In the genomic region with DNA sequence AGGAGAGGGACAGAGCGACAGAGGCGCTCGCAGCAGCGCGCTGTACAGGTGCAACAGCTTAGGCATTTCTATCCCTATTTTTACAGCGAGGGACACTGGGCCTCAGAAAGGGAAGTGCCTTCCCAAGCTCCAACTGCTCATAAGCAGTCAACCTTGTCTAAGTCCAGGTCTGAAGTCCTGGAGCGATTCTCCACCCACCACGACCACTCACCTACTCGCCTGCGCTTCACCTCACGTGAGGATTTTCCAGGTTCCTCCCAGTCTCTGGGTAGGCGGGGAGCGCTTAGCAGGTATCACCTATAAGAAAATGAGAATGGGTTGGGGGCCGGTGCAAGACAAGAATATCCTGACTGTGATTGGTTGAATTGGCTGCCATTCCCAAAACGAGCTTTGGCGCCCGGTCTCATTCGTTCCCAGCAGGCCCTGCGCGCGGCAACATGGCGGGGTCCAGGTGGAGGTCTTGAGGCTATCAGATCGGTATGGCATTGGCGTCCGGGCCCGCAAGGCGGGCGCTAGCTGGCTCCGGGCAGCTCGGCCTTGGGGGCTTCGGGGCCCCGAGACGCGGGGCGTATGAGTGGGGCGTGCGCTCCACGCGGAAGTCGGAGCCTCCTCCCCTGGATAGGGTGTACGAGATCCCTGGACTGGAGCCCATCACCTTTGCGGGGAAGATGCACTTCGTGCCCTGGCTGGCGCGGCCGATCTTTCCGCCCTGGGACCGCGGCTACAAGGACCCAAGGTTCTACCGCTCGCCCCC, we compare ENCODE assay signal across 1 cellular context.
A peak's percentile ranks its signal among the peaks of the same experiment; 100 is the strongest.
TF ChIP-seq lines count a peak whose summit lies in the region.

A gene with protein sequence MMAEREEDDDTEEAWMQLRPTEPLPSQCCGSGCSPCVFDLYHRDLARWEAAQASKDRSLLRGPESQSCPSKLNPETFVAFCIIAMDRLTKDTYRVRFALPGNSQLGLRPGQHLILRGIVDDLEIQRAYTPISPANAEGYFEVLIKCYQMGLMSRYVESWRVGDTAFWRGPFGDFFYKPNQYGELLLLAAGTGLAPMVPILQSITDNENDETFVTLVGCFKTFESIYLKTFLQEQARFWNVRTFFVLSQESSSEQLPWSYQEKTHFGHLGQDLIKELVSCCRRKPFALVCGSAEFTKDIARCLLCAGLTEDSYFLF (minus strand): TSS at position 266 of the 754 bp plus-strand sequence. CDS start 4,414 bp downstream, outside the sequence.
TSS of gene MRPL37 (plus strand) at position 403 of the 754 bp plus-strand sequence. CDS start at position 480, 77 bp downstream.

TF ChIP-seq in K562, 482 proteins besides CTCF, POLR2A, EP300 and RAD21 (continued from another document and continues in another):
- TF ChIP-seq, protein P1, sequence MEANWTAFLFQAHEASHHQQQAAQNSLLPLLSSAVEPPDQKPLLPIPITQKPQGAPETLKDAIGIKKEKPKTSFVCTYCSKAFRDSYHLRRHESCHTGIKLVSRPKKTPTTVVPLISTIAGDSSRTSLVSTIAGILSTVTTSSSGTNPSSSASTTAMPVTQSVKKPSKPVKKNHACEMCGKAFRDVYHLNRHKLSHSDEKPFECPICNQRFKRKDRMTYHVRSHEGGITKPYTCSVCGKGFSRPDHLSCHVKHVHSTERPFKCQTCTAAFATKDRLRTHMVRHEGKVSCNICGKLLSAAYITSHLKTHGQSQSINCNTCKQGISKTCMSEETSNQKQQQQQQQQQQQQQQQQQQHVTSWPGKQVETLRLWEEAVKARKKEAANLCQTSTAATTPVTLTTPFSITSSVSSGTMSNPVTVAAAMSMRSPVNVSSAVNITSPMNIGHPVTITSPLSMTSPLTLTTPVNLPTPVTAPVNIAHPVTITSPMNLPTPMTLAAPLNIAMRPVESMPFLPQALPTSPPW (CRISPR knock-in tag; IDR thresholded peaks at IDR 0.05): peak; percentile 35; the same call in 1 of the 2 replicates
- TF ChIP-seq ZNF551 (CRISPR knock-in tag; IDR thresholded peaks at IDR 0.05) (no peak), BCL6 (CRISPR knock-in tag; IDR thresholded peaks at IDR 0.05) (no peak), GABPA (tag; conservative IDR thresholded peaks at IDR 0.05; ENCODE audit: low read depth) (0 out of 2 replicates have a peak, but pooled peaks have one; percentile 24), HCFC1 (IDR thresholded peaks at IDR 0.05; ENCODE audit: low read depth, low read length) (peak; percentile 65), MCM7 (IDR thresholded peaks at IDR 0.05) (no peak), ARHGAP35 (IDR thresholded peaks at IDR 0.05; ENCODE audit: partially characterized antibody) (no peak), ASH1L (IDR thresholded peaks at IDR 0.05; ENCODE audit: borderline replicate concordance, low read depth, partially characterized antibody) (peak; percentile 84), MTA3 (IDR thresholded peaks at IDR 0.05; ENCODE audit: borderline replicate concordance) (peak; percentile 54; the same call in 1 of the 2 replicates), SMARCE1 (IDR thresholded peaks at IDR 0.05) (peak; percentile 53; the same call in 1 of the 2 replicates), TCF3 (CRISPR knock-in tag; IDR thresholded peaks at IDR 0.05) (no peak), HOXB6 (CRISPR knock-in tag; IDR thresholded peaks at IDR 0.05; ENCODE audit: borderline replicate concordance) (no peak), FOXM1 (IDR thresholded peaks at IDR 0.05; ENCODE audit: low read depth) (no peak), FOXM1 (CRISPR knock-in tag; IDR thresholded peaks at IDR 0.05; ENCODE audit: low read depth) (0 out of 2 replicates have a peak, but pooled peaks have one; percentile 78), KLF6 (CRISPR knock-in tag; IDR thresholded peaks at IDR 0.05; ENCODE audit: borderline replicate concordance) (no peak), PHB (CRISPR knock-in tag; IDR thresholded peaks at IDR 0.05) (peak; percentile 69; the same call in 1 of the 2 replicates), PURB (CRISPR knock-in tag; IDR thresholded peaks at IDR 0.05; ENCODE audit: low read depth) (no peak), MECOM (CRISPR knock-in tag; IDR thresholded peaks at IDR 0.05) (no peak), GABPB2 (CRISPR knock-in tag; conservative IDR thresholded peaks at IDR 0.05) (no peak), MXI1 (IDR thresholded peaks at IDR 0.05; ENCODE audit: low read depth, low read length) (peak; percentile 35; the same call in 1 of the 2 replicates), PTTG1 (tag; IDR thresholded peaks at IDR 0.05; ENCODE audit: low read depth) (no peak), MCM2 (IDR thresholded peaks at IDR 0.05; ENCODE audit: low read depth) (no peak), FOXJ3 (CRISPR knock-in tag; IDR thresholded peaks at IDR 0.05) (no peak), RBFOX2 (IDR thresholded peaks at IDR 0.05; ENCODE audit: low read depth, low read length) (peak; percentile 97), FOXJ2 (tag; IDR thresholded peaks at IDR 0.05) (no peak), ARNT (IDR thresholded peaks at IDR 0.05) (no peak), ZNF133 (CRISPR knock-in tag; IDR thresholded peaks at IDR 0.05) (no peak), SIN3B (IDR thresholded peaks at IDR 0.05; ENCODE audit: low read depth) (peak; percentile 95), THRB (CRISPR knock-in tag; conservative IDR thresholded peaks at IDR 0.05) (0 out of 2 replicates have a peak, but pooled peaks have one; percentile 20), SLC30A9 (CRISPR knock-in tag; IDR thresholded peaks at IDR 0.05) (no peak), ZNF699 (CRISPR knock-in tag; IDR thresholded peaks at IDR 0.05; ENCODE audit: insufficient replicate concordance) (no peak), IRF9 (tag; IDR thresholded peaks at IDR 0.05) (no peak)
- TF ChIP-seq, protein P2, sequence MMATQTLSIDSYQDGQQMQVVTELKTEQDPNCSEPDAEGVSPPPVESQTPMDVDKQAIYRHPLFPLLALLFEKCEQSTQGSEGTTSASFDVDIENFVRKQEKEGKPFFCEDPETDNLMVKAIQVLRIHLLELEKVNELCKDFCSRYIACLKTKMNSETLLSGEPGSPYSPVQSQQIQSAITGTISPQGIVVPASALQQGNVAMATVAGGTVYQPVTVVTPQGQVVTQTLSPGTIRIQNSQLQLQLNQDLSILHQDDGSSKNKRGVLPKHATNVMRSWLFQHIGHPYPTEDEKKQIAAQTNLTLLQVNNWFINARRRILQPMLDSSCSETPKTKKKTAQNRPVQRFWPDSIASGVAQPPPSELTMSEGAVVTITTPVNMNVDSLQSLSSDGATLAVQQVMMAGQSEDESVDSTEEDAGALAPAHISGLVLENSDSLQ (IDR thresholded peaks at IDR 0.05): peak; percentile 100
- TF ChIP-seq, protein P3, sequence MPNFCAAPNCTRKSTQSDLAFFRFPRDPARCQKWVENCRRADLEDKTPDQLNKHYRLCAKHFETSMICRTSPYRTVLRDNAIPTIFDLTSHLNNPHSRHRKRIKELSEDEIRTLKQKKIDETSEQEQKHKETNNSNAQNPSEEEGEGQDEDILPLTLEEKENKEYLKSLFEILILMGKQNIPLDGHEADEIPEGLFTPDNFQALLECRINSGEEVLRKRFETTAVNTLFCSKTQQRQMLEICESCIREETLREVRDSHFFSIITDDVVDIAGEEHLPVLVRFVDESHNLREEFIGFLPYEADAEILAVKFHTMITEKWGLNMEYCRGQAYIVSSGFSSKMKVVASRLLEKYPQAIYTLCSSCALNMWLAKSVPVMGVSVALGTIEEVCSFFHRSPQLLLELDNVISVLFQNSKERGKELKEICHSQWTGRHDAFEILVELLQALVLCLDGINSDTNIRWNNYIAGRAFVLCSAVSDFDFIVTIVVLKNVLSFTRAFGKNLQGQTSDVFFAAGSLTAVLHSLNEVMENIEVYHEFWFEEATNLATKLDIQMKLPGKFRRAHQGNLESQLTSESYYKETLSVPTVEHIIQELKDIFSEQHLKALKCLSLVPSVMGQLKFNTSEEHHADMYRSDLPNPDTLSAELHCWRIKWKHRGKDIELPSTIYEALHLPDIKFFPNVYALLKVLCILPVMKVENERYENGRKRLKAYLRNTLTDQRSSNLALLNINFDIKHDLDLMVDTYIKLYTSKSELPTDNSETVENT (CRISPR knock-in tag; IDR thresholded peaks at IDR 0.05): no peak
- TF ChIP-seq, protein P4, sequence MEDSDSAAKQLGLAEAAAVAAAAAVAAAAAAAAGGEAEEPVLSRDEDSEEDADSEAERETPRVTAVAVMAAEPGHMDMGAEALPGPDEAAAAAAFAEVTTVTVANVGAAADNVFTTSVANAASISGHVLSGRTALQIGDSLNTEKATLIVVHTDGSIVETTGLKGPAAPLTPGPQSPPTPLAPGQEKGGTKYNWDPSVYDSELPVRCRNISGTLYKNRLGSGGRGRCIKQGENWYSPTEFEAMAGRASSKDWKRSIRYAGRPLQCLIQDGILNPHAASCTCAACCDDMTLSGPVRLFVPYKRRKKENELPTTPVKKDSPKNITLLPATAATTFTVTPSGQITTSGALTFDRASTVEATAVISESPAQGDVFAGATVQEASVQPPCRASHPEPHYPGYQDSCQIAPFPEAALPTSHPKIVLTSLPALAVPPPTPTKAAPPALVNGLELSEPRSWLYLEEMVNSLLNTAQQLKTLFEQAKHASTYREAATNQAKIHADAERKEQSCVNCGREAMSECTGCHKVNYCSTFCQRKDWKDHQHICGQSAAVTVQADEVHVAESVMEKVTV (CRISPR knock-in tag; IDR thresholded peaks at IDR 0.05): no peak; the same call in 1 of the 2 replicates
- TF ChIP-seq, protein P5, sequence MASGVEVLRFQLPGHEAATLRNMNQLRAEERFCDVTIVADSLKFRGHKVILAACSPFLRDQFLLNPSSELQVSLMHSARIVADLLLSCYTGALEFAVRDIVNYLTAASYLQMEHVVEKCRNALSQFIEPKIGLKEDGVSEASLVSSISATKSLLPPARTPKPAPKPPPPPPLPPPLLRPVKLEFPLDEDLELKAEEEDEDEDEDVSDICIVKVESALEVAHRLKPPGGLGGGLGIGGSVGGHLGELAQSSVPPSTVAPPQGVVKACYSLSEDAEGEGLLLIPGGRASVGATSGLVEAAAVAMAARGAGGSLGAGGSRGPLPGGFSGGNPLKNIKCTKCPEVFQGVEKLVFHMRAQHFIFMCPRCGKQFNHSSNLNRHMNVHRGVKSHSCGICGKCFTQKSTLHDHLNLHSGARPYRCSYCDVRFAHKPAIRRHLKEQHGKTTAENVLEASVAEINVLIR (CRISPR knock-in tag; IDR thresholded peaks at IDR 0.05): peak; percentile 7; the same call in 1 of the 2 replicates
- TF ChIP-seq, protein P6, sequence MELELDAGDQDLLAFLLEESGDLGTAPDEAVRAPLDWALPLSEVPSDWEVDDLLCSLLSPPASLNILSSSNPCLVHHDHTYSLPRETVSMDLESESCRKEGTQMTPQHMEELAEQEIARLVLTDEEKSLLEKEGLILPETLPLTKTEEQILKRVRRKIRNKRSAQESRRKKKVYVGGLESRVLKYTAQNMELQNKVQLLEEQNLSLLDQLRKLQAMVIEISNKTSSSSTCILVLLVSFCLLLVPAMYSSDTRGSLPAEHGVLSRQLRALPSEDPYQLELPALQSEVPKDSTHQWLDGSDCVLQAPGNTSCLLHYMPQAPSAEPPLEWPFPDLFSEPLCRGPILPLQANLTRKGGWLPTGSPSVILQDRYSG (tag; conservative IDR thresholded peaks at IDR 0.05; ENCODE audit: low read depth): no peak
- TF ChIP-seq, protein P7, sequence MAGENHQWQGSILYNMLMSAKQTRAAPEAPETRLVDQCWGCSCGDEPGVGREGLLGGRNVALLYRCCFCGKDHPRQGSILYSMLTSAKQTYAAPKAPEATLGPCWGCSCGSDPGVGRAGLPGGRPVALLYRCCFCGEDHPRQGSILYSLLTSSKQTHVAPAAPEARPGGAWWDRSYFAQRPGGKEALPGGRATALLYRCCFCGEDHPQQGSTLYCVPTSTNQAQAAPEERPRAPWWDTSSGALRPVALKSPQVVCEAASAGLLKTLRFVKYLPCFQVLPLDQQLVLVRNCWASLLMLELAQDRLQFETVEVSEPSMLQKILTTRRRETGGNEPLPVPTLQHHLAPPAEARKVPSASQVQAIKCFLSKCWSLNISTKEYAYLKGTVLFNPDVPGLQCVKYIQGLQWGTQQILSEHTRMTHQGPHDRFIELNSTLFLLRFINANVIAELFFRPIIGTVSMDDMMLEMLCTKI (IDR thresholded peaks at IDR 0.05; ENCODE audit: partially characterized antibody): no peak
- TF ChIP-seq, protein P8, sequence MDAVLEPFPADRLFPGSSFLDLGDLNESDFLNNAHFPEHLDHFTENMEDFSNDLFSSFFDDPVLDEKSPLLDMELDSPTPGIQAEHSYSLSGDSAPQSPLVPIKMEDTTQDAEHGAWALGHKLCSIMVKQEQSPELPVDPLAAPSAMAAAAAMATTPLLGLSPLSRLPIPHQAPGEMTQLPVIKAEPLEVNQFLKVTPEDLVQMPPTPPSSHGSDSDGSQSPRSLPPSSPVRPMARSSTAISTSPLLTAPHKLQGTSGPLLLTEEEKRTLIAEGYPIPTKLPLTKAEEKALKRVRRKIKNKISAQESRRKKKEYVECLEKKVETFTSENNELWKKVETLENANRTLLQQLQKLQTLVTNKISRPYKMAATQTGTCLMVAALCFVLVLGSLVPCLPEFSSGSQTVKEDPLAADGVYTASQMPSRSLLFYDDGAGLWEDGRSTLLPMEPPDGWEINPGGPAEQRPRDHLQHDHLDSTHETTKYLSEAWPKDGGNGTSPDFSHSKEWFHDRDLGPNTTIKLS (IDR thresholded peaks at IDR 0.05; ENCODE audit: borderline replicate concordance, low read depth): peak; percentile 52; the same call in 1 of the 2 replicates
